In the genomic region with DNA sequence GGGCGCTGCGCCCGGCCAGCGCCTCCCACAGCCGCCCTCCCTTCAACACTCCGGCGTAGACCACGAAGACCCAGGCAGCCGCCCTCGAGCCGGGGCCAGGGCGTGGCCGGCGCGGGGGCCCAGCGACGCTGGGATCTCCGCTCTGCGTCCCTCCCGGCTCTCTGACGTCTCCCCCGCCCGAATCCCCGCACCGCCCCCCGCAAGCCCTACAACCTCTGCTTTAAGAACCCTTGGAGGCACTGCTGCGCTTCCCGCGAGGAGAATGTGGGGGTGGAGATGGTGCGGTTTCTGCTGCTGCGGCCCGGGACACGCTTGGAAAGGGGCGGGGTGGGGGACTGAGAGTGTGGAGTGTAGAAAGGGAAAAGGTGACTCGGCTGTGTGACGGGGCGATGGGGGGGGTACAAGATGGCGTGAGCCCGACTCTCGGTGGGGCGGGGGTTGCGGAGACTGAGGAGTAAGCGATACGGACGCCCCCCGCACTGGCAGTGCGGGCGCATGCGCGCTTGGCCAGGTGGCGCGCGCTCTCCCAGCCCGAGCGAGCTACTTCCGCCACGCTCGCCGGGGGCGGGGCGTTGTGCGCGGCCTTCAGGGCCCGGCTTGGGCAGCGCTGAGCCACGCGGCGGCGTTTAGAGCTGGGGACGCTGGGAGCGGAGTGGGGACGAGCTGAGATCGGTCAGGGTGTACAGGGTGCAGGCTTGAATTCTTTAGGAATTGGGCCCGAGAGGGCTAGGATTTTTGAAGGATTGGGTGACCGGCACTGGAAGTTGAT, we compare ENCODE assay signal across 8 cellular contexts. TPM values are rescaled to one million over a fixed set of nuclear protein-coding genes. Genes with fewer than 3 reads are reported as not detected.
A peak's percentile ranks its signal among the peaks of the same experiment; 100 is the strongest.
DNase-seq lines count a peak whose midpoint lies in the region; ATAC-seq and TF ChIP-seq lines count a peak whose summit lies in the region.

A gene (minus strand): TSS at position 380 of the 769 bp plus-strand sequence.

- no peaks in the 10 kb centered on the region for H3K9me3 ChIP-seq in right lobe of liver

- no peaks in the 10 kb centered on the region for H3K27me3 ChIP-seq in right lobe of liver

- H3K4me3 ChIP-seq in right lobe of liver = peak within 1 kb of the TSS; percentile 82 to 91 (median 83)

- peak; percentile 86 for ATAC-seq in HG03457 (IDR thresholded peaks at IDR 0.05; ENCODE audit: unreplicated experiment)
- ATAC-seq in right lobe of liver = peak; percentile 94 to 96 (median 95)

- peaks cover 0 to 6% (median 3%) of the 10 kb centered on the region in 4 donors for H3K4me1 ChIP-seq in right lobe of liver

- intact Hi-C loops in right lobe of liver (cut with DNase I) = no loop called here

- peak; percentile 90 for TF ChIP-seq POLR2A in right lobe of liver (IDR thresholded peaks at IDR 0.05)

- TF ChIP-seq CTCF in right lobe of liver (IDR thresholded peaks at IDR 0.05) = peak; percentile 13 to 32 (median 20)

- H3K36me3 ChIP-seq in right lobe of liver = no peaks in the 10 kb centered on the region

- H3K27ac ChIP-seq in right lobe of liver = peak within 1 kb of the TSS; percentile 87 to 96 (median 95)

- WGBS in right lobe of liver (ENCODE audit: insufficient coverage, low coverage, low lambda C conversion rate, missing lambda C conversion rate) = 0% methylated on average over 24 of the region's 75 CpGs

- DNase-seq in C1 segment of cervical spinal cord (lab: John Stamatoyannopoulos, UW) (peak; percentile 34 to 93 (median 84)), GM19240 (ENCODE audit: insufficient read length, low spot score) (peak; percentile 37), NCI-H526 treated with DMSO at 0.1 percent for 48 hours (lab: John Stamatoyannopoulos, UW) (peak; percentile 88), dermis blood vessel endothelial cell (peak; percentile 95), right lobe of liver (peak; percentile 93 to 95 (median 95))
- peak; percentile 92 to 94 for DNase-seq in activated CD4-positive, alpha-beta T cell treated with anti-CD3 and anti-CD28 coated beads, Interleukin-2, amount 50 U/mL, for 4 hours
- peak; percentile 96 for DNase-seq in stimulated activated CD4-positive, alpha-beta T cell treated with anti-CD3 and anti-CD28 coated beads, Interleukin-4, amount 100 ng/mL, for 24 hours

RNA-seq across cellular contexts. Expression of the gene that starts here (rescaled TPM):
- 5.4 and 6.5 TPM in 2 replicates for total RNA-seq in dermis blood vessel endothelial cell
- total RNA-seq in right lobe of liver = 1 to 10 TPM in 5 of 6 experiments, under 1 TPM in 1; 0.95 to 2.8 (median 2.0) TPM

Comparison
In these comparisons a context has a peak if more than half of its experiments do, and no peak if none do; other contexts are left out.
1. Peak in every context shown above with its lines: DNase-seq, ATAC-seq, H3K4me3 ChIP-seq and H3K27ac ChIP-seq.
2. DNase-seq: peak in every context shown above with its lines; median percentile 96 in stimulated activated CD4-positive, alpha-beta T cell treated with anti-CD3 and anti-CD28 coated beads, Interleukin-4, amount 100 ng/mL, for 24 hours; 95 in dermis blood vessel endothelial cell; 95 in right lobe of liver; 93 in activated CD4-positive, alpha-beta T cell treated with anti-CD3 and anti-CD28 coated beads, Interleukin-2, amount 50 U/mL, for 4 hours; 88 in NCI-H526 treated with DMSO at 0.1 percent for 48 hours; 84 in C1 segment of cervical spinal cord; 37 in GM19240.